Comparison of ENCODE assay signal across 17 cellular contexts in the genomic region with DNA sequence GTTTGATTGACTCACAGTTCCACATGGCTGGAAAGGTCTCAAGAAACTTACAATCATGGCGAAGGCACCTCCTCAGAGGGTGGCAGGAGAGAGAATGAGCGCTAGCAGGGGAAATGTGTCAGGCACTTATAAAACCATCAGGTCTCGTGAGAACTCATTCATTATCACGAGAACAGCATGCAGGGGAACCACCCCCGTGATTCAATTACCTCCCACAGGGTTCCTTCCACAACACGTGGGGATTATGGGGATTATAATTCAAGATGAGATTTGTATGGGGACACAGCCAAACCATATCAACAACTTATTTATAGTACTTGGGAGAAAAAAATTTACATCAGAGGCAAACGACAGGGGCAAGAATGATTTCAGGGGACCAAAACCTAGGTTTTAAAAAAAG. TPM values are rescaled to one million over a fixed set of nuclear protein-coding genes. Genes with fewer than 3 reads are reported as not detected.
DNase-seq lines count a peak whose midpoint lies in the region; ATAC-seq and TF ChIP-seq lines count a peak whose summit lies in the region.
"Had no signal": no experiment of that assay in that cellular context is flagged by ENCODE, and none has a peak within 500 bp of the region (broad histone marks: within the 10 kb centered on the region; RNA-seq: fewer than 3 reads in every experiment).

No MANE protein-coding gene starts in this region.

- TF ChIP-seq CTCF in CD4-positive, alpha-beta T cell (IDR thresholded peaks at IDR 0.05), result no peak

- POLR2A ChIA-PET in CD4-positive, alpha-beta T cell (lab: Charles Lee), result no interaction called here

- H3K27ac ChIP-seq in CD4-positive, alpha-beta T cell (ENCODE audit: low read depth, low read length), result no peak overlapping the region
- H3K27ac ChIP-seq in rectal smooth muscle tissue (ENCODE audit: low read depth, low read length), result peak overlapping the region; percentile 98
- H3K27ac ChIP-seq: hepatocyte had no signal

- no peaks in the 10 kb centered on the region for H3K9me3 Mint-ChIP-seq in CD4-positive, alpha-beta T cell
- H3K9me3 Mint-ChIP-seq in stimulated activated naive B cell treated with anti-CD40 and anti-IgM and Interleukin-4, amounts not matched to agents 10 μg/mL and 1 μg/mL and 100 μg/mL, for 72 hours, result no peaks in the 10 kb centered on the region

- H3K27me3 Mint-ChIP-seq in CD4-positive, alpha-beta T cell, result peaks cover 18% of the 10 kb centered on the region
- peaks cover 25 to 29% of the 10 kb centered on the region in 2 donors for H3K27me3 Mint-ChIP-seq in stimulated activated naive B cell treated with anti-CD40 and anti-IgM and Interleukin-4, amounts not matched to agents 10 μg/mL and 1 μg/mL and 100 μg/mL, for 72 hours

- H3K9me3 ChIP-seq in CD4-positive, alpha-beta T cell (ENCODE audit: control insufficient read depth, low read length), result no peaks in the 10 kb centered on the region

- no peaks in the 10 kb centered on the region for H3K36me3 ChIP-seq in rectal smooth muscle tissue (ENCODE audit: control insufficient read depth, insufficient read depth, low read length)

- H3K4me3 ChIP-seq in rectal smooth muscle tissue (ENCODE audit: low read length), result no peak overlapping the region
- H3K4me3 ChIP-seq: hepatocyte had no signal

- H3K4me1 ChIP-seq in rectal smooth muscle tissue (ENCODE audit: control insufficient read depth, insufficient read depth, low read length), result peaks cover 11% of the 10 kb centered on the region

- intact Hi-C loops in CD4-positive, alpha-beta T cell (cut with DNase I, micrococcal nuclease), result no loop called here

- no peaks in the 10 kb centered on the region for H3K36me3 Mint-ChIP-seq in CD4-positive, alpha-beta T cell (ENCODE audit: low read depth)
- no peaks in the 10 kb centered on the region for H3K36me3 Mint-ChIP-seq in stimulated activated naive B cell treated with anti-CD40 and anti-IgM and Interleukin-4, amounts not matched to agents 10 μg/mL and 1 μg/mL and 100 μg/mL, for 72 hours

- no peak for DNase-seq in CD4-positive, alpha-beta T cell
- DNase-seq in HCEC 1CT (peak; percentile 15), cerebellar cortex (ENCODE audit: low spot score) (peak; percentile 25)
- DNase-seq in stimulated activated naive B cell treated with anti-CD40 and anti-IgM and Interleukin-4, amounts not matched to agents 10 μg/mL and 1 μg/mL and 100 μg/mL, for 72 hours, result no peak
- DNase-seq in stimulated activated CD4-positive, alpha-beta T cell treated with anti-CD3 and anti-CD28 coated beads, Interleukin-12 subunit alpha, Interleukin-12 subunit beta, amount 100 ng/mL, for 4 hours, result no peak
- DNase-seq: activated gamma-delta T cell; amygdala; cerebellar nuclear complex; kidney; midbrain; NCI-H2107; nucleus accumbens; stimulated activated CD4-positive, alpha-beta T cell treated with anti-CD3 and anti-CD28 coated beads, Interleukin-2, amount 100 ng/mL, for 48 hours had no signal

- H3K4me3 Mint-ChIP-seq in CD4-positive, alpha-beta T cell, result peak overlapping the region; percentile 50
- no peak overlapping the region for H3K4me3 Mint-ChIP-seq in stimulated activated naive B cell treated with anti-CD40 and anti-IgM and Interleukin-4, amounts not matched to agents 10 μg/mL and 1 μg/mL and 100 μg/mL, for 72 hours

- H3K9ac ChIP-seq in rectal smooth muscle tissue (ENCODE audit: low read length), result no peak overlapping the region

- ATAC-seq in CD4-positive, alpha-beta T cell (ENCODE audit: poor library complexity), result no peak
- no peak for ATAC-seq in stimulated activated naive B cell treated with anti-CD40 and anti-IgM and Interleukin-4, amounts not matched to agents 10 μg/mL and 1 μg/mL and 100 μg/mL, for 72 hours (replicated peaks)
- ATAC-seq in GM18909 (IDR thresholded peaks at IDR 0.05; ENCODE audit: poor library complexity, unreplicated experiment) (no peak), HG03045 (IDR thresholded peaks at IDR 0.05; ENCODE audit: unreplicated experiment) (no peak)

- H3K4me1 Mint-ChIP-seq in CD4-positive, alpha-beta T cell (ENCODE audit: low read depth), result peaks cover 18% of the 10 kb centered on the region
- peaks cover 6 to 8% of the 10 kb centered on the region in 2 donors for H3K4me1 Mint-ChIP-seq in stimulated activated naive B cell treated with anti-CD40 and anti-IgM and Interleukin-4, amounts not matched to agents 10 μg/mL and 1 μg/mL and 100 μg/mL, for 72 hours

- H3K27me3 ChIP-seq in CD4-positive, alpha-beta T cell (ENCODE audit: control insufficient read depth, insufficient read depth, low read length), result no peaks in the 10 kb centered on the region
- H3K27me3 ChIP-seq in rectal smooth muscle tissue (ENCODE audit: control insufficient read depth, insufficient read depth, low read length), result no peaks in the 10 kb centered on the region

- CTCF ChIA-PET in CD4-positive, alpha-beta T cell (lab: Charles Lee), result no interaction called here

- no peak overlapping the region for H3K27ac Mint-ChIP-seq in CD4-positive, alpha-beta T cell
- H3K27ac Mint-ChIP-seq in stimulated activated naive B cell treated with anti-CD40 and anti-IgM and Interleukin-4, amounts not matched to agents 10 μg/mL and 1 μg/mL and 100 μg/mL, for 72 hours, result no peak overlapping the region

RNA-seq across cellular contexts. Expression of a gene that starts 3.0 kb away (rescaled TPM):
- 10 to 100 TPM in 1 of 2 experiments, 1 to 10 TPM in 1; 9.1 to 10.6 TPM for total RNA-seq in CD4-positive, alpha-beta T cell

Comparison
In these comparisons a context has a peak if more than half of its experiments do, and no peak if none do; other contexts are left out.
1. DNase-seq: peak in HCEC 1CT (single experiment) and cerebellar cortex (single experiment); none in CD4-positive, alpha-beta T cell (0 of 10), stimulated activated naive B cell treated with anti-CD40 and anti-IgM and Interleukin-4, amounts not matched to agents 10 μg/mL and 1 μg/mL and 100 μg/mL, for 72 hours (single experiment) and stimulated activated CD4-positive, alpha-beta T cell treated with anti-CD3 and anti-CD28 coated beads, Interleukin-12 subunit alpha, Interleukin-12 subunit beta, amount 100 ng/mL, for 4 hours (single experiment).